ENCODE assay signal across 8 cellular contexts in genomic region chr21:45880097-45881068, GRCh38.
DNase-seq lines count a peak whose midpoint lies in the region; ATAC-seq and TF ChIP-seq lines count a peak whose summit lies in the region.

No MANE protein-coding gene starts in this region.

- H3K27ac ChIP-seq in spleen = peak overlapping the region in 5 of 8 donors; percentile 16 to 46 (median 37)

- no peak for ATAC-seq in GM19351 (IDR thresholded peaks at IDR 0.05; ENCODE audit: unreplicated experiment)
- ATAC-seq in HG03039 (IDR thresholded peaks at IDR 0.05; ENCODE audit: unreplicated experiment) = no peak

- TF ChIP-seq POLR2A in spleen (IDR thresholded peaks at IDR 0.05) = no peak

- TF ChIP-seq CTCF in astrocyte of the cerebellum (IDR thresholded peaks at IDR 0.05; ENCODE audit: low read depth, low read length, missing control alignments) = peak; percentile 70
- peak; percentile 31 to 85 (median 75) for TF ChIP-seq CTCF in spleen (IDR thresholded peaks at IDR 0.05 in 8 of 11, conservative IDR thresholded peaks at IDR 0.05 in 3 of 11)

- intact Hi-C loops in spleen (cut with DNase I; ENCODE audit: low total_unique reads) = no loop called here

- peak; percentile 83 for DNase-seq in GM03348 (ENCODE audit: low spot score)
- peak; percentile 80 for DNase-seq in NCI-H1092 (lab: John Stamatoyannopoulos, UW)
- peak; percentile 64 for DNase-seq in T-helper 9 cell
- DNase-seq in astrocyte of the cerebellum (ENCODE audit: low read depth) = peak; percentile 66
- DNase-seq in iPS DF 4.7 (ENCODE audit: extremely low read depth, low spot score) = peak; percentile 33
- DNase-seq in spleen = peak; percentile 90

- WGBS in spleen, 5 donors = 41 to 55% (median 47%) methylated on average over 25 to 29 of the region's 29 CpGs

- in situ Hi-C loops in astrocyte of the cerebellum (cut with HindIII; ENCODE audit: low sequenced_read_pairs) = loop anchor here (5.0 kb wide), 1 partner anchor 72 kb away; no protein-coding TSS in a partner anchor

- H3K36me3 ChIP-seq in spleen = no peaks in the 10 kb centered on the region

- H3K4me1 ChIP-seq in spleen = peaks cover 5 to 65% (median 39%) of the 10 kb centered on the region in 6 donors

- H3K27me3 ChIP-seq in spleen (replicated peaks in 1 of 7) = peaks cover 0 to 3% (median 0%) of the 10 kb centered on the region in 7 donors

- H3K4me3 ChIP-seq in astrocyte of the cerebellum (ENCODE audit: low read depth, low read length) = no peak overlapping the region
- H3K4me3 ChIP-seq in spleen = peak overlapping the region in 1 of 8 donors; percentile 3

- no peaks in the 10 kb centered on the region for H3K9me3 ChIP-seq in spleen

Comparison
In these comparisons a context has a peak if more than half of its experiments do, and no peak if none do; other contexts are left out.
1. DNase-seq: peak in every context shown above with its lines; median percentile 90 in spleen; 83 in GM03348; 80 in NCI-H1092; 66 in astrocyte of the cerebellum; 64 in T-helper 9 cell; 33 in iPS DF 4.7.